ENCODE assay signal across 1 cellular context in genomic region chr20:62031462-62032092, GRCh38.
TF ChIP-seq lines count a peak whose summit lies in the region.

No MANE protein-coding gene starts in this region.

TF ChIP-seq in GM12878, 131 proteins besides CTCF, POLR2A, EP300 and RAD21:
- TF ChIP-seq PAX8 (IDR thresholded peaks at IDR 0.05) (no peak), HSF1 (IDR thresholded peaks at IDR 0.05; ENCODE audit: low read depth, low read length) (no peak), MYB (IDR thresholded peaks at IDR 0.05; ENCODE audit: borderline replicate concordance, low read depth, low read length) (no peak), TBL1XR1 (IDR thresholded peaks at IDR 0.05; ENCODE audit: low read depth, low read length) (no peak), MTA2 (IDR thresholded peaks at IDR 0.05; ENCODE audit: low read depth) (no peak), MLLT1 (IDR thresholded peaks at IDR 0.05) (no peak), YY1 (IDR thresholded peaks at IDR 0.05; ENCODE audit: low read depth, low read length) (no peak), JUNB (IDR thresholded peaks at IDR 0.05) (no peak)
